In the genomic region with DNA sequence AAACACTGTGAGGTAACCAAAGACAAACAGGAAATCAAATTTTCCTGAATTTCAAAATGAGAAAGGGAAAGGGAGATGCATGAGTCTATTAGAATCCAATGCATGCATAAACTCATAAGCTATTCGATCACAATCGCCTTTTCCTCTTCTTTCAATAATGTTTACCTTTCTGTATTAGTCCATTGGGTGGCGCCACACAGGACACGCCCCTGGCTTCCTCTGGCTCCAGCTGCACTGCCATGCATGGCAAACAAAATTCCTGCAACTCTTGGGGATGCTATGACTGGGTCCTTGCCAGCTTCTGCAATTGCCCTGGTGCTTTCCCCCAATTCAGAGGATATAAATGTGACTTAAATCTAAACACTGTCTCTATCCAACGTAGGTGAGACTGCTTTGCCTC, we compare ENCODE assay signal across 22 cellular contexts.
"Had no signal": no experiment of that assay in that cellular context is flagged by ENCODE, and none has a peak within 500 bp of the region (broad histone marks: within the 10 kb centered on the region; RNA-seq: fewer than 3 reads in every experiment).

No MANE protein-coding gene starts in this region.

- H3K27me3 ChIP-seq: brain microvascular endothelial cell, gastroesophageal sphincter, heart left ventricle, tibial artery had no signal

- H3K4me1 Mint-ChIP-seq: activated CD4-positive, alpha-beta T cell treated with anti-CD3 and anti-CD28 coated beads, Interleukin-2, amount 10 ng/mL, durations not matched to agents 24 days and 14 days; activated naive CD4-positive, alpha-beta T cell treated with anti-CD3 and anti-CD28 coated beads, Interleukin-2, amount 10 ng/mL, durations not matched to agents 7 days and 5 days; activated naive CD8-positive, alpha-beta T cell treated with anti-CD3 and anti-CD28 coated beads, Interleukin-2, amount 50 U/mL, for 24 hours; memory B cell; naive B cell had no signal

- H3K27me3 Mint-ChIP-seq: activated CD4-positive, alpha-beta T cell treated with anti-CD3 and anti-CD28 coated beads, Interleukin-2, amount 10 ng/mL, durations not matched to agents 24 days and 14 days; activated naive CD4-positive, alpha-beta T cell treated with anti-CD3 and anti-CD28 coated beads, Interleukin-2, amount 10 ng/mL, durations not matched to agents 7 days and 5 days; activated naive CD8-positive, alpha-beta T cell treated with anti-CD3 and anti-CD28 coated beads, Interleukin-2, amount 50 U/mL, for 24 hours; memory B cell; naive B cell had no signal

- H3K36me3 Mint-ChIP-seq: activated naive CD4-positive, alpha-beta T cell treated with anti-CD3 and anti-CD28 coated beads, Interleukin-2, amount 10 ng/mL, durations not matched to agents 7 days and 5 days; memory B cell; naive B cell had no signal

- H3K4me3 ChIP-seq: coronary artery, gastroesophageal sphincter, heart left ventricle, mucosa of descending colon, psoas muscle, skin epidermis, tibial artery had no signal

- H3K27ac ChIP-seq: brain microvascular endothelial cell, coronary artery, gastroesophageal sphincter, heart left ventricle, psoas muscle, skin epidermis, tibial artery had no signal

- H3K4me3 Mint-ChIP-seq: activated CD4-positive, alpha-beta T cell treated with anti-CD3 and anti-CD28 coated beads, Interleukin-2, amount 10 ng/mL, durations not matched to agents 24 days and 14 days; activated naive CD4-positive, alpha-beta T cell treated with anti-CD3 and anti-CD28 coated beads, Interleukin-2, amount 10 ng/mL, durations not matched to agents 7 days and 5 days; activated naive CD8-positive, alpha-beta T cell treated with anti-CD3 and anti-CD28 coated beads, Interleukin-2, amount 50 U/mL, for 24 hours; activated T-cell treated with anti-CD3 and anti-CD28 coated beads, Interleukin-2, amount 50 U/mL, for 4 hours; memory B cell; naive B cell had no signal

- H3K9me3 ChIP-seq: gastroesophageal sphincter, heart left ventricle, psoas muscle, tibial artery had no signal

- H3K27ac Mint-ChIP-seq: activated CD4-positive, alpha-beta T cell treated with anti-CD3 and anti-CD28 coated beads, Interleukin-2, amount 10 ng/mL, durations not matched to agents 24 days and 14 days; activated naive CD4-positive, alpha-beta T cell treated with anti-CD3 and anti-CD28 coated beads, Interleukin-2, amount 10 ng/mL, durations not matched to agents 7 days and 5 days; activated naive CD8-positive, alpha-beta T cell treated with anti-CD3 and anti-CD28 coated beads, Interleukin-2, amount 50 U/mL, for 24 hours; memory B cell; naive B cell had no signal

- ATAC-seq: activated naive CD8-positive, alpha-beta T cell treated with anti-CD3 and anti-CD28 coated beads, Interleukin-2, amount 50 U/mL, for 24 hours; activated T-cell treated with anti-CD3 and anti-CD28 coated beads, Interleukin-2, amount 50 U/mL, for 4 hours; gastroesophageal sphincter; heart left ventricle; mucosa of descending colon; psoas muscle; right cardiac atrium; stimulated activated naive CD8-positive, alpha-beta T cell treated with anti-CD3 and anti-CD28 coated beads, Interleukin-15, Interleukin-2, amounts not matched to agents 100 U/mL and 50 U/mL, for 24 hours had no signal

- H3K36me3 ChIP-seq: brain microvascular endothelial cell, gastroesophageal sphincter, heart left ventricle, tibial artery had no signal

- H3K4me1 ChIP-seq: gastroesophageal sphincter, heart left ventricle, psoas muscle had no signal

- DNase-seq: activated CD4-positive, alpha-beta T cell treated with anti-CD3 and anti-CD28 coated beads, Interleukin-2, amount 10 ng/mL, durations not matched to agents 24 days and 14 days; activated CD4-positive, CD25-positive, alpha-beta regulatory T cell; activated CD8-positive, alpha-beta memory T cell treated with anti-CD3 and anti-CD28 coated beads, Interleukin-2, amount 50 U/mL, for 4 hours; activated naive CD4-positive, alpha-beta T cell treated with anti-CD3 and anti-CD28 coated beads, Interleukin-2, amount 10 ng/mL, durations not matched to agents 7 days and 5 days; activated naive CD8-positive, alpha-beta T cell treated with anti-CD3 and anti-CD28 coated beads, Interleukin-2, amount 50 U/mL, for 24 hours; activated T-cell treated with anti-CD3 and anti-CD28 coated beads, Interleukin-2, amount 50 U/mL, for 4 hours; aorta; brain microvascular endothelial cell; central memory CD4-positive, alpha-beta T cell; heart left ventricle; mucosa of descending colon; naive B cell; psoas muscle; right cardiac atrium; stimulated activated naive CD8-positive, alpha-beta T cell treated with anti-CD3 and anti-CD28 coated beads, Interleukin-15, Interleukin-2, amounts not matched to agents 100 U/mL and 50 U/mL, for 24 hours; substantia nigra; T-helper 9 cell; tibial artery had no signal
